ENCODE assay signal across 10 cellular contexts in genomic region chr16:1708768-1709180, GRCh38. TPM values are rescaled to one million over a fixed set of nuclear protein-coding genes. Genes with fewer than 3 reads are reported as not detected.
A peak's percentile ranks its signal among the peaks of the same experiment; 100 is the strongest.
DNase-seq lines count a peak whose midpoint lies in the region; TF ChIP-seq lines count a peak whose summit lies in the region.
"Had no signal": no experiment of that assay in that cellular context is flagged by ENCODE, and none has a peak within 500 bp of the region (broad histone marks: within the 10 kb centered on the region; RNA-seq: fewer than 3 reads in every experiment).

No MANE protein-coding gene starts in this region.

- no peaks in the 10 kb centered on the region for H3K36me3 ChIP-seq in parathyroid adenoma (ENCODE audit: control insufficient read depth, insufficient read depth, low read length)
- no peaks in the 10 kb centered on the region for H3K36me3 ChIP-seq in uterus

- no peak for TF ChIP-seq CTCF in parathyroid adenoma (IDR thresholded peaks at IDR 0.05)
- no peak for TF ChIP-seq CTCF in uterus (IDR thresholded peaks at IDR 0.05)

- peaks cover 47% of the 10 kb centered on the region for H3K79me2 ChIP-seq in parathyroid adenoma

- H3K4me3 ChIP-seq in parathyroid adenoma (ENCODE audit: low read depth, low read length) (peak overlapping the region; percentile 15), uterus (no peak overlapping the region)

- no peak overlapping the region for H3K9ac ChIP-seq in parathyroid adenoma

- H3K27me3 ChIP-seq in parathyroid adenoma (ENCODE audit: control insufficient read depth, insufficient read depth, low read length) (no peaks in the 10 kb centered on the region), uterus (no peaks in the 10 kb centered on the region)
- H3K27me3 ChIP-seq: gastroesophageal sphincter had no signal

- H3K4me2 ChIP-seq in parathyroid adenoma (ENCODE audit: low read length), result peak overlapping the region; percentile 48

- TF ChIP-seq POLR2A in uterus (IDR thresholded peaks at IDR 0.05), result no peak

- H3K4me1 ChIP-seq in parathyroid adenoma (peaks cover 25% of the 10 kb centered on the region), uterus (peaks cover 0 to 20% of the 10 kb centered on the region in 2 donors)

- H2AFZ ChIP-seq in parathyroid adenoma, result peak overlapping the region; percentile 13

- DNase-seq in HUDEP-2 (lab: John Stamatoyannopoulos, UW; ENCODE audit: unreplicated experiment in 76 of 76) (peak in 66 of 76 experiments; percentile 4 to 80 (median 58)), T1000 (lab: John Stamatoyannopoulos, UW) (peak; percentile 49), fibroblast of gingiva (ENCODE audit: low read depth) (peak; percentile 32), NCI-H146 (lab: John Stamatoyannopoulos, UW) (no peak), COR-L47 (lab: John Stamatoyannopoulos, UW) (no peak), uterus (no peak)
- no peak for DNase-seq in activated CD4-positive, alpha-beta T cell treated with anti-CD3 and anti-CD28 coated beads, Interleukin-2, amount 50 U/mL, for 4 hours
- DNase-seq: SIG-M5 had no signal

- intact Hi-C loops in uterus (cut with DNase I; ENCODE audit: low total_unique reads), result no loop called here

- H3K27ac ChIP-seq in parathyroid adenoma, result peak overlapping the region; percentile 73
- no peak overlapping the region for H3K27ac ChIP-seq in uterus

- H3K9me3 ChIP-seq in parathyroid adenoma (ENCODE audit: control insufficient read depth, low read length) (no peaks in the 10 kb centered on the region), uterus (no peaks in the 10 kb centered on the region)
- H3K9me3 ChIP-seq: gastroesophageal sphincter had no signal

RNA-seq across cellular contexts. Expression of gene MAPK8IP3, which starts 2.8 kb away (rescaled TPM):
- total RNA-seq in uterus, result 100 to 1,000 TPM in 1 of 4 donors, 10 to 100 TPM in 3; 17.4 to 113 (median 77.8) TPM

RNA-seq across cellular contexts. Expression of gene JPT2, which starts 30.7 kb away (rescaled TPM):
- 10 to 100 TPM; 10.6 to 59.0 (median 39.6) TPM for total RNA-seq in uterus

Comparison
In these comparisons a context has a peak if more than half of its experiments do, and no peak if none do; other contexts are left out.
1. DNase-seq: peak in HUDEP-2 (66 of 76), T1000 (single experiment) and fibroblast of gingiva (single experiment); none in NCI-H146 (single experiment), COR-L47 (single experiment), activated CD4-positive, alpha-beta T cell treated with anti-CD3 and anti-CD28 coated beads, Interleukin-2, amount 50 U/mL, for 4 hours (0 of 2) and uterus (0 of 2).